Comparison of ENCODE assay signal across 18 cellular contexts in the genomic region with DNA sequence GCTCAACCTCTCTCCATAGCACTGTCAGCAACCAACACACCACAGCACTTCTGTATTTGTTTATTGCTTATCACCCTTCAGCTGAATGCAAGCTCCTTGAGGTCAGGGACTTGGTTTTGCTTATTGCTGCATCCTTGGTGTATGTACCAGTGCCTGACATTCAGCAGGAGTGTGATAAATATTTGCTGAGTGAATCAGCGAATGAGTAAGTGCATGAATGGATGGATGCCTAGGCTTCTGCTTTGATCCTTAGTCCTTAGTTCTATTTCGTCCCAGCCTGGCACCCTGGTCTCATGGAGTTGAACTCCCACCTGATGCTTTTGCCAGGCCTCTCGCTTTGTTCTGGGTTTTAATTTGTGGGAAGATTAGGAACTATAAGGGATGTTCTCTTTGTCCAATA.
A peak's percentile ranks its signal among the peaks of the same experiment; 100 is the strongest.
DNase-seq lines count a peak whose midpoint lies in the region; TF ChIP-seq lines count a peak whose summit lies in the region.
"Had no signal": no experiment of that assay in that cellular context is flagged by ENCODE, and none has a peak within 500 bp of the region (broad histone marks: within the 10 kb centered on the region; RNA-seq: fewer than 3 reads in every experiment).

No MANE protein-coding gene starts in this region.

- peaks cover 2% of the 10 kb centered on the region for H3K9me3 Mint-ChIP-seq in activated CD4-positive, alpha-beta memory T cell treated with anti-CD3 and anti-CD28 coated beads, Interleukin-2, amount 10 ng/mL, durations not matched to agents 7 days and 5 days

- H3K27me3 ChIP-seq in GM23248 (replicated peaks; ENCODE audit: insufficient read depth) (no peaks in the 10 kb centered on the region), mesendoderm (ENCODE audit: insufficient read depth, low read length, poor library complexity) (no peaks in the 10 kb centered on the region)

- no peak overlapping the region for H4K8ac ChIP-seq in mesendoderm (ENCODE audit: low read depth, low read length)

- no peak overlapping the region for H3K23ac ChIP-seq in mesendoderm (ENCODE audit: low read length)

- WGBS in GM23248 (ENCODE audit: low coverage in 1 of 2, low lambda C conversion rate in 2 of 2, missing lambda C conversion rate in 2 of 2), 2 experiments, result 88 to 92% methylated on average over 3 of the region's 3 CpGs
- no CpG with 5 or more reads among the region's 3 CpGs for WGBS in mesendoderm (ENCODE audit: extremely low coverage, insufficient coverage, low lambda C conversion rate)

- no peaks in the 10 kb centered on the region for H3F3A ChIP-seq in GM23248 (ENCODE audit: insufficient read depth)

- no peak overlapping the region for H3K27ac Mint-ChIP-seq in activated CD4-positive, alpha-beta memory T cell treated with anti-CD3 and anti-CD28 coated beads, Interleukin-2, amount 10 ng/mL, durations not matched to agents 7 days and 5 days
- H3K27ac Mint-ChIP-seq: B cell; CD8-positive, alpha-beta memory T cell had no signal

- H3K9ac ChIP-seq in GM23248, result no peak overlapping the region
- no peak overlapping the region for H3K9ac ChIP-seq in mesendoderm (ENCODE audit: low read length)
- H3K9ac ChIP-seq: SK-N-SH had no signal

- no peaks in the 10 kb centered on the region for H4K20me1 ChIP-seq in GM23248 (ENCODE audit: insufficient read depth)

- H2AK5ac ChIP-seq in mesendoderm (ENCODE audit: low read length), result no peak overlapping the region

- POLR2A ChIA-PET in activated CD4-positive, alpha-beta memory T cell treated with anti-CD3 and anti-CD28 coated beads, Interleukin-2, amount 10 ng/mL, durations not matched to agents 7 days and 5 days (lab: Charles Lee), result no interaction called here

- CTCF ChIA-PET in activated CD4-positive, alpha-beta memory T cell treated with anti-CD3 and anti-CD28 coated beads, Interleukin-2, amount 10 ng/mL, durations not matched to agents 7 days and 5 days (lab: Charles Lee), result no interaction called here

- no peak overlapping the region for H3K27ac ChIP-seq in GM23248
- no peak overlapping the region for H3K27ac ChIP-seq in mesendoderm (ENCODE audit: low read depth, low read length)

- H3K36me3 Mint-ChIP-seq in activated CD4-positive, alpha-beta memory T cell treated with anti-CD3 and anti-CD28 coated beads, Interleukin-2, amount 10 ng/mL, durations not matched to agents 7 days and 5 days (ENCODE audit: low read depth), result no peaks in the 10 kb centered on the region
- H3K36me3 Mint-ChIP-seq: CD8-positive, alpha-beta memory T cell had no signal

- DNase-seq in GM23248 (peak; percentile 37), RKO (ENCODE audit: low spot score) (peak; percentile 54), choroid plexus epithelial cell (ENCODE audit: low read depth) (peak; percentile 1), mesendoderm (peak; percentile 10), DMS53 (lab: John Stamatoyannopoulos, UW) (no peak), AG08396 (ENCODE audit: low spot score) (no peak), HT-29 (ENCODE audit: low spot score) (no peak)
- DNase-seq in activated CD4-positive, alpha-beta memory T cell treated with anti-CD3 and anti-CD28 coated beads, Interleukin-2, amount 10 ng/mL, durations not matched to agents 7 days and 5 days, result no peak
- DNase-seq: CD8-positive, alpha-beta memory T cell; KG1; MM.1S; NCI-H1105; NCI-H1694 treated with DMSO at 0.1 percent for 48 hours; NCI-H446; Right ventricle myocardium superior; SK-N-SH had no signal

- no peak overlapping the region for H3K4me3 Mint-ChIP-seq in activated CD4-positive, alpha-beta memory T cell treated with anti-CD3 and anti-CD28 coated beads, Interleukin-2, amount 10 ng/mL, durations not matched to agents 7 days and 5 days
- H3K4me3 Mint-ChIP-seq: B cell; CD8-positive, alpha-beta memory T cell had no signal

- H3K27me3 Mint-ChIP-seq in activated CD4-positive, alpha-beta memory T cell treated with anti-CD3 and anti-CD28 coated beads, Interleukin-2, amount 10 ng/mL, durations not matched to agents 7 days and 5 days, result peaks cover 10% of the 10 kb centered on the region

- H3K4me2 ChIP-seq in GM23248 (ENCODE audit: unreplicated experiment) (no peak overlapping the region), mesendoderm (ENCODE audit: low read length) (no peak overlapping the region)
- H3K4me2 ChIP-seq: SK-N-SH had no signal

- H2BK120ac ChIP-seq in mesendoderm (ENCODE audit: low read depth, low read length), result no peak overlapping the region

- TF ChIP-seq CTCF in choroid plexus epithelial cell (conservative IDR thresholded peaks at IDR 0.05; ENCODE audit: low read depth, low read length), result no peak

- H3K18ac ChIP-seq in mesendoderm (ENCODE audit: low read length), result no peak overlapping the region

- H4K5ac ChIP-seq in mesendoderm (ENCODE audit: low read length), result no peak overlapping the region

- H3K9me3 ChIP-seq in GM23248 (ENCODE audit: low read depth), result no peaks in the 10 kb centered on the region
- H3K9me3 ChIP-seq: HAP-1, SK-N-SH had no signal

- no peaks in the 10 kb centered on the region for H3K9me2 ChIP-seq in GM23248 (ENCODE audit: insufficient read depth)
- H3K9me2 ChIP-seq: SK-N-SH had no signal

- H2BK5ac ChIP-seq in mesendoderm (ENCODE audit: low read length), result no peak overlapping the region

- H2AFZ ChIP-seq in GM23248, result no peak overlapping the region

- H3K79me2 ChIP-seq in GM23248 (ENCODE audit: insufficient read depth) (no peaks in the 10 kb centered on the region), mesendoderm (ENCODE audit: control insufficient read depth, insufficient read depth, low read length) (no peaks in the 10 kb centered on the region)

- no peak overlapping the region for H3K4ac ChIP-seq in mesendoderm (ENCODE audit: low read depth, low read length)

- no peak overlapping the region for H2BK15ac ChIP-seq in mesendoderm (replicated peaks; ENCODE audit: low read depth)

- no peak overlapping the region for H3K4me3 ChIP-seq in GM23248
- no peak overlapping the region for H3K4me3 ChIP-seq in choroid plexus epithelial cell (ENCODE audit: low read depth, low read length)
- no peak overlapping the region for H3K4me3 ChIP-seq in mesendoderm (ENCODE audit: low read length)
- H3K4me3 ChIP-seq: HAP-1 had no signal

- H3K36me3 ChIP-seq in GM23248 (ENCODE audit: low read depth), result peaks cover 5% of the 10 kb centered on the region
- H3K36me3 ChIP-seq in mesendoderm (ENCODE audit: control insufficient read depth, insufficient read depth, low read length), result no peaks in the 10 kb centered on the region
- H3K36me3 ChIP-seq: HAP-1 had no signal

- H3K56ac ChIP-seq in mesendoderm (ENCODE audit: low read length), result no peak overlapping the region

- no peaks in the 10 kb centered on the region for H3K4me1 Mint-ChIP-seq in activated CD4-positive, alpha-beta memory T cell treated with anti-CD3 and anti-CD28 coated beads, Interleukin-2, amount 10 ng/mL, durations not matched to agents 7 days and 5 days
- H3K4me1 Mint-ChIP-seq: B cell; CD8-positive, alpha-beta memory T cell had no signal

- H3K4me1 ChIP-seq in GM23248 (ENCODE audit: insufficient read depth) (no peaks in the 10 kb centered on the region), mesendoderm (ENCODE audit: control insufficient read depth, low read depth, low read length) (no peaks in the 10 kb centered on the region)
- H3K4me1 ChIP-seq: HAP-1 had no signal

- no peaks in the 10 kb centered on the region for H3K79me1 ChIP-seq in mesendoderm (ENCODE audit: low read length)

- in situ Hi-C loops in GM23248 (cut with MboI), result no loop called here

Comparison
In these comparisons a context has a peak if more than half of its experiments do, and no peak if none do; other contexts are left out.
1. DNase-seq: peak in GM23248 (single experiment), RKO (single experiment), choroid plexus epithelial cell (single experiment) and mesendoderm (single experiment); none in DMS53 (single experiment), AG08396 (single experiment), HT-29 (single experiment) and activated CD4-positive, alpha-beta memory T cell treated with anti-CD3 and anti-CD28 coated beads, Interleukin-2, amount 10 ng/mL, durations not matched to agents 7 days and 5 days (single experiment).